Comparison of ENCODE assay signal across 31 cellular contexts in genomic region chr16:78130083-78130608, GRCh38.
"Had no signal": no experiment of that assay in that cellular context is flagged by ENCODE, and none has a peak within 500 bp of the region (broad histone marks: within the 10 kb centered on the region; RNA-seq: fewer than 3 reads in every experiment).

No MANE protein-coding gene starts in this region.

- H3K36me3 Mint-ChIP-seq: natural killer cell had no signal

- H3K27ac Mint-ChIP-seq: natural killer cell; nephron; neural progenitor cell; progenitor cell of endocrine pancreas; stimulated activated memory B cell treated with anti-CD40 and anti-IgM and Interleukin-4, amounts not matched to agents 10 μg/mL and 1 μg/mL and 100 μg/mL, for 72 hours; stimulated activated naive CD8-positive, alpha-beta T cell treated with anti-CD3 and anti-CD28 coated beads, Interleukin-15, amount 100 ng/mL, for 72 hours; type B pancreatic cell had no signal

- H3K27me3 ChIP-seq: neural progenitor cell, ovary, spleen, suprapubic skin, testis, tibial artery, transverse colon, upper lobe of right lung, uterus had no signal

- H3K4me3 Mint-ChIP-seq: natural killer cell; nephron; neural progenitor cell; stimulated activated memory B cell treated with anti-CD40 and anti-IgM and Interleukin-4, amounts not matched to agents 10 μg/mL and 1 μg/mL and 100 μg/mL, for 72 hours; stimulated activated naive CD8-positive, alpha-beta T cell treated with anti-CD3 and anti-CD28 coated beads, Interleukin-15, amount 100 ng/mL, for 72 hours; type B pancreatic cell had no signal

- H3K4me1 ChIP-seq: neural progenitor cell, uterus had no signal

- H3K9me3 Mint-ChIP-seq: natural killer cell, nephron, neural progenitor cell, type B pancreatic cell had no signal

- H3K36me3 ChIP-seq: neural progenitor cell, ovary, suprapubic skin, tibial artery, transverse colon, upper lobe of right lung, uterus had no signal

- H3K9me3 ChIP-seq: ovary, psoas muscle, suprapubic skin, testis, tibial artery, transverse colon, upper lobe of right lung, uterus had no signal

- H3K27me3 Mint-ChIP-seq: progenitor cell of endocrine pancreas; stimulated activated memory B cell treated with anti-CD40 and anti-IgM and Interleukin-4, amounts not matched to agents 10 μg/mL and 1 μg/mL and 100 μg/mL, for 72 hours; stimulated activated naive CD8-positive, alpha-beta T cell treated with anti-CD3 and anti-CD28 coated beads, Interleukin-15, amount 100 ng/mL, for 72 hours; type B pancreatic cell had no signal

- ATAC-seq: natural killer cell; psoas muscle; right cardiac atrium; sciatic nerve; stimulated activated memory B cell treated with anti-CD40 and anti-IgM and Interleukin-4, amounts not matched to agents 10 μg/mL and 1 μg/mL and 100 μg/mL, for 72 hours; stimulated activated naive CD8-positive, alpha-beta T cell treated with anti-CD3 and anti-CD28 coated beads, Interleukin-15, amount 100 ng/mL, for 72 hours; stimulated activated naive CD8-positive, alpha-beta T cell treated with anti-CD3 and anti-CD28 coated beads, Interleukin-15, Interleukin-2, amounts not matched to agents 100 U/mL and 50 U/mL, for 24 hours had no signal

- H3K4me3 ChIP-seq: neural progenitor cell, ovary, psoas muscle, skin epidermis, smooth muscle cell, spleen, suprapubic skin, testis, tibial artery, transverse colon, upper lobe of right lung, uterus had no signal

- DNase-seq: natural killer cell; occipital lobe; ovary; posterior cingulate gyrus; psoas muscle; right cardiac atrium; spleen; stimulated activated CD4-positive, alpha-beta T cell treated with anti-CD3 and anti-CD28 coated beads, Interleukin-12 subunit alpha, Interleukin-12 subunit beta, amount 100 ng/mL, for 4 hours; stimulated activated CD4-positive, alpha-beta T cell treated with anti-CD3 and anti-CD28 coated beads, Interleukin-1b, Interleukin-23, amount 100 ng/mL, for 48 hours; stimulated activated CD4-positive, alpha-beta T cell treated with anti-CD3 and anti-CD28 coated beads, Interleukin-4, amount 100 ng/mL, for 1 hour; stimulated activated CD4-positive, alpha-beta T cell treated with anti-CD3 and anti-CD28 coated beads, Interleukin-4, amount 100 ng/mL, for 4 hours; stimulated activated CD8-positive, alpha-beta memory T cell treated with anti-CD3 and anti-CD28 coated beads, Interleukin-4, amount 100 ng/mL, for 48 hours; stimulated activated naive CD4-positive, alpha-beta T cell; stimulated activated naive CD8-positive, alpha-beta T cell treated with anti-CD3 and anti-CD28 coated beads, Interleukin-15, amount 100 ng/mL, for 72 hours; stimulated activated naive CD8-positive, alpha-beta T cell treated with anti-CD3 and anti-CD28 coated beads, Interleukin-15, Interleukin-2, amounts not matched to agents 100 U/mL and 50 U/mL, for 24 hours; substantia nigra; testis; tibial artery; transverse colon; upper lobe of right lung; uterus had no signal

- H3K27ac ChIP-seq: neural progenitor cell, ovary, parathyroid adenoma, psoas muscle, skin epidermis, spleen, suprapubic skin, testis, tibial artery, transverse colon, upper lobe of right lung, uterus had no signal
